Comparison of ENCODE assay signal across 7 cellular contexts in the genomic region with DNA sequence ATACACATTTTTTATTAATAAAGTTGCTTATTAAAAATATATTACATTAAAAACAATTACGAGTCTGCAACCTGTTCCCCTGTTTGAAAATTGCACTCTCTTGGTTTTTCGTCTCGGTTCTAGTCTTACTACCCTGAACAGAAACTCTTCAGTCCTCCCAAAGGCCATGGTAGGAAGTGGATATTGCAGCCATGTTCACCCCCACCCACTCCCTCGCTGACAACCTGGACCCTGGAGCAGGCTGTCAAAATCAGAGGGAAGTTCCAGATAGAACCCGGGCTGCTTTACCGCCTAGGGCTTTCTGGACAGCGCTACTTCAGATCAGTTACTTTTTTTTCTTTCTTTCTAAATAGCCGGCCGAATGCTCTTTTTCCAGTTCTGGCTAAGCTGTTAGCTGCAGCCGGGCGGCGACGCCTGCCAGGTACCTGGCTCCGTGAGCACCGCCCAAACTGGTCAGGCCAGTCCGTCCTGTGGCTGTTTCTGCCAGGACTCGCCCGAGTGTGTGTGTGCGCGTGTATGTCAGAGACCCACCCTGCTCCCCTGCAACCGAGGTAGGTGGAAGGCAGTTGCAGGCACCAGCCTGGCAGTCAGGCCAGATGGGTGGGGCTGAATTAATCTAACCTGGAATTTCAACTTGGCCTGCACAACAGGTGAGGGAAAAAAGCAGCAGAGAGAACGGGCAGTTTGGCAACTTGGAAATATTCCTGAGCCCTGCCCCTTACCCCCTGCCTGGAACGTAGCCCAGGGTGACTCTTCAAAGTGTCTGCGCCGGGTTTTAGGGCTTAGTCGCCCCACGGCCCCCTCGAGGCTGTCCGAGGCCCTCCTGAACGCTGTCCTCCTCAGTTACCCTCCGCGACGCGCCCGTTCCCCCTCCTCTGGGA. TPM values are rescaled to one million over a fixed set of nuclear protein-coding genes. Genes with fewer than 3 reads are reported as not detected.
A peak's percentile ranks its signal among the peaks of the same experiment; 100 is the strongest.
DNase-seq lines count a peak whose midpoint lies in the region; ATAC-seq and TF ChIP-seq lines count a peak whose summit lies in the region.

No MANE protein-coding gene starts in this region.

- ATAC-seq in GM21786 (IDR thresholded peaks at IDR 0.05; ENCODE audit: unreplicated experiment) (no peak), aorta (ENCODE audit: low FRiP score) (no peak)

- intact Hi-C loops in sigmoid colon (cut with DNase I) = loop anchor here (2.0 to 10.0 kb wide), 2 partner anchors 57 to 159 kb away; a partner anchor contains a TSS
- intact Hi-C loops in aorta (cut with DNase I) = no loop called here

- H3K4me3 ChIP-seq in GM08714 (ENCODE audit: low read length) (peak overlapping the region; percentile 62; the same call in 1 of the 2 replicates), Karpas-422 (ENCODE audit: low read length) (peak overlapping the region; percentile 71), hepatocyte (peak overlapping the region; percentile 66), sigmoid colon (peak overlapping the region; percentile 30 to 73 (median 63)), aorta (ENCODE audit: low read length in 2 of 2) (no peak overlapping the region)

- H3K27me3 Mint-ChIP-seq in activated CD4-positive, alpha-beta memory T cell treated with anti-CD3 and anti-CD28 coated beads, Interleukin-2, amount 10 ng/mL, durations not matched to agents 7 days and 5 days = peaks cover 19% of the 10 kb centered on the region

- POLR2A ChIA-PET in activated CD4-positive, alpha-beta memory T cell treated with anti-CD3 and anti-CD28 coated beads, Interleukin-2, amount 10 ng/mL, durations not matched to agents 7 days and 5 days (lab: Charles Lee) = no interaction called here

- peaks cover 61% of the 10 kb centered on the region for H3K4me1 ChIP-seq in Karpas-422 (ENCODE audit: low read length)
- peaks cover 59% of the 10 kb centered on the region for H3K4me1 ChIP-seq in hepatocyte (ENCODE audit: insufficient read depth)
- H3K4me1 ChIP-seq in sigmoid colon = peaks cover 0 to 61% (median 49%) of the 10 kb centered on the region in 4 donors
- no peaks in the 10 kb centered on the region for H3K4me1 ChIP-seq in aorta (ENCODE audit: control insufficient read depth in 1 of 2, insufficient read depth in 2 of 2, low read length in 2 of 2)

- peaks cover 19% of the 10 kb centered on the region for H4K20me1 ChIP-seq in Karpas-422 (ENCODE audit: insufficient read depth, low read depth, low read length)
- peaks cover 17% of the 10 kb centered on the region for H4K20me1 ChIP-seq in hepatocyte (ENCODE audit: insufficient read depth, poor library complexity, severe bottlenecking)

- no peak for TF ChIP-seq EP300 in sigmoid colon (IDR thresholded peaks at IDR 0.05)

- H3K27ac Mint-ChIP-seq in activated CD4-positive, alpha-beta memory T cell treated with anti-CD3 and anti-CD28 coated beads, Interleukin-2, amount 10 ng/mL, durations not matched to agents 7 days and 5 days = no peak overlapping the region

- TF ChIP-seq POLR2A in sigmoid colon (IDR thresholded peaks at IDR 0.05) = peak in 1 of 2 donors; percentile 36

- TF ChIP-seq CTCF in hepatocyte (IDR thresholded peaks at IDR 0.05; ENCODE audit: poor library complexity) (no peak), sigmoid colon (IDR thresholded peaks at IDR 0.05) (no peak)

- 11% methylated on average over 35 of the region's 35 CpGs for WGBS in hepatocyte (ENCODE audit: low lambda C conversion rate, missing lambda C conversion rate)
- 8 to 26% methylated on average over 35 of the region's 35 CpGs for WGBS in sigmoid colon, 2 donors
- WGBS in aorta, 2 donors = 48 to 52% methylated on average over 35 of the region's 35 CpGs

- H3K4me1 Mint-ChIP-seq in activated CD4-positive, alpha-beta memory T cell treated with anti-CD3 and anti-CD28 coated beads, Interleukin-2, amount 10 ng/mL, durations not matched to agents 7 days and 5 days = peaks cover 70% of the 10 kb centered on the region

- no peaks in the 10 kb centered on the region for H3K9me3 Mint-ChIP-seq in activated CD4-positive, alpha-beta memory T cell treated with anti-CD3 and anti-CD28 coated beads, Interleukin-2, amount 10 ng/mL, durations not matched to agents 7 days and 5 days

- H3K36me3 ChIP-seq in Karpas-422 (ENCODE audit: insufficient read depth, low read length) (peaks cover 6% of the 10 kb centered on the region), hepatocyte (replicated peaks; ENCODE audit: insufficient read depth, low read depth) (no peaks in the 10 kb centered on the region), sigmoid colon (no peaks in the 10 kb centered on the region), aorta (ENCODE audit: control insufficient read depth in 1 of 2, insufficient read depth in 2 of 2, low read length in 1 of 2) (no peaks in the 10 kb centered on the region)

- H3K9me2 ChIP-seq in Karpas-422 (replicated peaks; ENCODE audit: insufficient read depth, low read length) (no peaks in the 10 kb centered on the region), hepatocyte (replicated peaks; ENCODE audit: insufficient read depth) (no peaks in the 10 kb centered on the region)

- H2AFZ ChIP-seq in Karpas-422 (ENCODE audit: low read length) (peak overlapping the region; percentile 74; the same call in 1 of the 2 replicates), hepatocyte (no peak overlapping the region)

- H3K27ac ChIP-seq in Karpas-422 (ENCODE audit: low read length) (no peak overlapping the region), hepatocyte (peak overlapping the region; percentile 99), sigmoid colon (peak overlapping the region; percentile 55 to 73 (median 64)), aorta (ENCODE audit: low read depth in 1 of 2, low read length in 2 of 2) (no peak overlapping the region)

- CTCF ChIA-PET in activated CD4-positive, alpha-beta memory T cell treated with anti-CD3 and anti-CD28 coated beads, Interleukin-2, amount 10 ng/mL, durations not matched to agents 7 days and 5 days (lab: Charles Lee) = no interaction called here

- H3K4me2 ChIP-seq in Karpas-422 (ENCODE audit: low read depth, low read length, poor library complexity, severe bottlenecking) (peak overlapping the region; percentile 81), hepatocyte (peak overlapping the region; percentile 97)

- peak overlapping the region; percentile 72 for H3K9ac ChIP-seq in Karpas-422 (ENCODE audit: low read length)

- H3K36me3 Mint-ChIP-seq in activated CD4-positive, alpha-beta memory T cell treated with anti-CD3 and anti-CD28 coated beads, Interleukin-2, amount 10 ng/mL, durations not matched to agents 7 days and 5 days (ENCODE audit: low read depth) = peaks cover 22% of the 10 kb centered on the region

- H3K27me3 ChIP-seq in Karpas-422 (ENCODE audit: low read length) (no peaks in the 10 kb centered on the region; the same call in 1 of the 2 replicates), hepatocyte (no peaks in the 10 kb centered on the region), sigmoid colon (peaks cover 2 to 12% (median 9%) of the 10 kb centered on the region in 3 donors), aorta (ENCODE audit: control insufficient read depth in 1 of 2, insufficient read depth in 2 of 2, low read length in 1 of 2) (no peaks in the 10 kb centered on the region)

- H3K79me2 ChIP-seq in Karpas-422 (ENCODE audit: low read length) (peaks cover 31% of the 10 kb centered on the region), hepatocyte (peaks cover 35% of the 10 kb centered on the region)

- H3K4me3 Mint-ChIP-seq in activated CD4-positive, alpha-beta memory T cell treated with anti-CD3 and anti-CD28 coated beads, Interleukin-2, amount 10 ng/mL, durations not matched to agents 7 days and 5 days = peak overlapping the region; percentile 58

- H3K9me3 ChIP-seq in Karpas-422 (ENCODE audit: low read length) = no peaks in the 10 kb centered on the region
- no peaks in the 10 kb centered on the region for H3K9me3 ChIP-seq in hepatocyte (ENCODE audit: low read depth)
- no peaks in the 10 kb centered on the region for H3K9me3 ChIP-seq in sigmoid colon
- no peaks in the 10 kb centered on the region for H3K9me3 ChIP-seq in aorta (ENCODE audit: control insufficient read depth, low read length)

- DNase-seq in Karpas-422 (peak; percentile 66), hepatocyte (ENCODE audit: low spot score) (peak; percentile 91), sigmoid colon (no peak), aorta (no peak)
- DNase-seq in activated CD4-positive, alpha-beta memory T cell treated with anti-CD3 and anti-CD28 coated beads, Interleukin-2, amount 10 ng/mL, durations not matched to agents 7 days and 5 days = no peak

RNA-seq across cellular contexts. Expression of a gene that starts 1.1 kb away (rescaled TPM):
- 11.6 and 13.6 TPM in 2 replicates for total RNA-seq in Karpas-422 (2014; rRNA removed; shearing (Covaris generic); ENCODE audit: low replicate concordance)
- 10 to 100 TPM; 10.1 to 10.7 TPM for total RNA-seq in activated CD4-positive, alpha-beta memory T cell treated with anti-CD3 and anti-CD28 coated beads, Interleukin-2, amount 10 ng/mL, durations not matched to agents 7 days and 5 days
- 11.5 and 14.5 TPM in 2 replicates for total RNA-seq in hepatocyte
- polyA plus RNA-seq in hepatocyte = 3.6 TPM in 2 replicates
- total RNA-seq in sigmoid colon = 1 to 10 TPM; 3.1 to 5.8 (median 3.6) TPM
- 1 to 10 TPM; 1.8 to 9.6 (median 2.5) TPM for polyA plus RNA-seq in sigmoid colon
- 10 to 100 TPM in 1 of 2 donors, 1 to 10 TPM in 1; 9.5 to 12.1 TPM for total RNA-seq in aorta
- polyA plus RNA-seq in aorta = 1 to 10 TPM; 1.0 to 1.9 TPM

RNA-seq across cellular contexts. Expression of a gene that starts 56.9 kb away (rescaled TPM):
- 88.0 and 130 TPM in 2 replicates for total RNA-seq in Karpas-422 (2014; rRNA removed; shearing (Covaris generic); ENCODE audit: low replicate concordance)
- total RNA-seq in activated CD4-positive, alpha-beta memory T cell treated with anti-CD3 and anti-CD28 coated beads, Interleukin-2, amount 10 ng/mL, durations not matched to agents 7 days and 5 days = 10 to 100 TPM; 75.6 to 76.3 TPM
- total RNA-seq in hepatocyte (68.0 and 75.8 TPM in 2 replicates), sigmoid colon (10 to 100 TPM; 31.6 to 48.1 (median 39.3) TPM), aorta (10 to 100 TPM; 47.5 to 49.8 TPM)
- polyA plus RNA-seq in hepatocyte (111 and 116 TPM in 2 replicates), sigmoid colon (100 to 1,000 TPM in 1 of 3 donors, 10 to 100 TPM in 2; 89.3 to 132 (median 96.7) TPM), aorta (10 to 100 TPM; 85.5 to 86.7 TPM)

Comparison
In these comparisons a context has a peak if more than half of its experiments do, and no peak if none do; other contexts are left out.
1. H3K4me3 ChIP-seq: peak in GM08714 (single experiment), Karpas-422 (single experiment), hepatocyte (single experiment) and sigmoid colon (4 of 4); none in aorta (0 of 2).
2. DNase-seq: peak in Karpas-422 (single experiment) and hepatocyte (single experiment); none in activated CD4-positive, alpha-beta memory T cell treated with anti-CD3 and anti-CD28 coated beads, Interleukin-2, amount 10 ng/mL, durations not matched to agents 7 days and 5 days (single experiment), sigmoid colon (single experiment) and aorta (0 of 2).
3. H3K27ac ChIP-seq: peak in hepatocyte (single experiment) and sigmoid colon (4 of 4); none in Karpas-422 (single experiment) and aorta (0 of 2).